1 cellular context compared by ENCODE assay signal in genomic region chr4:87492617-87493016, GRCh38.
TF ChIP-seq lines count a peak whose summit lies in the region.

No MANE protein-coding gene starts in this region.

TF ChIP-seq in GM23338, 12 proteins besides CTCF, POLR2A, EP300 and RAD21 (continued from another document):
- TF ChIP-seq ZNF462 (CRISPR knock-in tag; IDR thresholded peaks at IDR 0.05) (no peak), ETS1 (IDR thresholded peaks at IDR 0.05) (no peak)
